12 cellular contexts compared by ENCODE assay signal in genomic region chr7:44990520-44991023, GRCh38. TPM values are rescaled to one million over a fixed set of nuclear protein-coding genes. Genes with fewer than 3 reads are reported as not detected.
DNase-seq lines count a peak whose midpoint lies in the region; ATAC-seq, FAIRE-seq and TF ChIP-seq lines count a peak whose summit lies in the region.
"Had no signal": no experiment of that assay in that cellular context is flagged by ENCODE, and none has a peak within 500 bp of the region (broad histone marks: within the 10 kb centered on the region; RNA-seq: fewer than 3 reads in every experiment).

No MANE protein-coding gene starts in this region.

- no peaks in the 10 kb centered on the region for H3K27me3 ChIP-seq in left ventricle myocardium inferior (ENCODE audit: low read depth)

- H3K4me1 Mint-ChIP-seq in T-helper 17 cell: peaks cover 34% of the 10 kb centered on the region

- no peak for DNase-seq in left ventricle myocardium inferior
- no peak for DNase-seq in cardiac septum (ENCODE audit: low spot score)
- peak; percentile 49 for DNase-seq in astrocyte of the cerebellum (ENCODE audit: low read depth)
- DNase-seq in iris pigment epithelial cell (ENCODE audit: low read depth): peak; percentile 41
- no peak for DNase-seq in RCC 7860 (ENCODE audit: low spot score)
- DNase-seq in T-helper 17 cell: no peak
- no peak for DNase-seq in germinal center (ENCODE audit: low spot score)
- DNase-seq: amniotic stem cell, GOT3 had no signal

- no peaks in the 10 kb centered on the region for H3K27me3 Mint-ChIP-seq in T-helper 17 cell

- no peaks in the 10 kb centered on the region for H3K36me3 ChIP-seq in left ventricle myocardium inferior

- in situ Hi-C loops in astrocyte of the cerebellum (cut with HindIII; ENCODE audit: low sequenced_read_pairs): no loop called here

- TF ChIP-seq CTCF in left ventricle myocardium inferior (IDR thresholded peaks at IDR 0.05; ENCODE audit: borderline replicate concordance): no peak
- TF ChIP-seq CTCF in astrocyte of the cerebellum (IDR thresholded peaks at IDR 0.05; ENCODE audit: low read depth, low read length, missing control alignments): no peak

- no peak overlapping the region for H3K27ac Mint-ChIP-seq in T-helper 17 cell

- no peak for ATAC-seq in T-helper 17 cell
- no peak for ATAC-seq in GM21423 (IDR thresholded peaks at IDR 0.05; ENCODE audit: unreplicated experiment)
- ATAC-seq: activated CD4-positive, CD25-positive, alpha-beta regulatory T cell treated with anti-CD3 and anti-CD28 coated beads, Interleukin-2, amount 50 U/mL, for 24 hours had no signal

- no peak for FAIRE-seq in RCC 7860 (lab: Jason Lieb, UNC)

- no peak overlapping the region for H3K4me3 Mint-ChIP-seq in T-helper 17 cell

- peaks cover 31% of the 10 kb centered on the region for H3K4me1 ChIP-seq in left ventricle myocardium inferior

- intact Hi-C loops in left ventricle myocardium inferior (cut with micrococcal nuclease): no loop called here
- intact Hi-C loops in cardiac septum (cut with DNase I): no loop called here

- no peaks in the 10 kb centered on the region for H3K36me3 Mint-ChIP-seq in T-helper 17 cell (ENCODE audit: low read depth)

- peak overlapping the region; percentile 61 for H3K27ac ChIP-seq in left ventricle myocardium inferior (replicated peaks)
- H3K27ac ChIP-seq: C4-2B had no signal

- H3K9me3 ChIP-seq in left ventricle myocardium inferior (replicated peaks) (no peaks in the 10 kb centered on the region), T-helper 17 cell (ENCODE audit: control insufficient read depth, low read length, poor library complexity, severe bottlenecking) (no peaks in the 10 kb centered on the region)

- H3K4me3 ChIP-seq in left ventricle myocardium inferior (no peak overlapping the region), astrocyte of the cerebellum (ENCODE audit: low read depth, low read length) (no peak overlapping the region)

RNA-seq across cellular contexts. Expression of gene CCM2, which starts 9.4 kb away (rescaled TPM):
- 24.5 TPM for total RNA-seq in left ventricle myocardium inferior
- total RNA-seq in cardiac septum: 35.3 TPM
- total RNA-seq in T-helper 17 cell: 10 to 100 TPM; 77.4 to 83.0 TPM

RNA-seq across cellular contexts. Expression of gene MYO1G, which starts 11.8 kb away (rescaled TPM):
- total RNA-seq in left ventricle myocardium inferior (0.77 TPM), cardiac septum (2.4 TPM), T-helper 17 cell (100 to 1,000 TPM; 245 to 291 TPM)

Comparison
In these comparisons a context has a peak if more than half of its experiments do, and no peak if none do; other contexts are left out.
1. DNase-seq: peak in astrocyte of the cerebellum (single experiment) and iris pigment epithelial cell (single experiment); none in left ventricle myocardium inferior (single experiment), cardiac septum (single experiment), RCC 7860 (single experiment), T-helper 17 cell (0 of 3) and germinal center (single experiment).
2. RNA of gene MYO1G, which starts 11.8 kb away (total RNA-seq): 245 to 291 TPM in T-helper 17 cell; 2.4 TPM in cardiac septum (single experiment) and 0.77 TPM in left ventricle myocardium inferior (single experiment); every median in the first group is over 10 times any median in the second.